Comparison of ENCODE assay signal across 11 cellular contexts in the genomic region with DNA sequence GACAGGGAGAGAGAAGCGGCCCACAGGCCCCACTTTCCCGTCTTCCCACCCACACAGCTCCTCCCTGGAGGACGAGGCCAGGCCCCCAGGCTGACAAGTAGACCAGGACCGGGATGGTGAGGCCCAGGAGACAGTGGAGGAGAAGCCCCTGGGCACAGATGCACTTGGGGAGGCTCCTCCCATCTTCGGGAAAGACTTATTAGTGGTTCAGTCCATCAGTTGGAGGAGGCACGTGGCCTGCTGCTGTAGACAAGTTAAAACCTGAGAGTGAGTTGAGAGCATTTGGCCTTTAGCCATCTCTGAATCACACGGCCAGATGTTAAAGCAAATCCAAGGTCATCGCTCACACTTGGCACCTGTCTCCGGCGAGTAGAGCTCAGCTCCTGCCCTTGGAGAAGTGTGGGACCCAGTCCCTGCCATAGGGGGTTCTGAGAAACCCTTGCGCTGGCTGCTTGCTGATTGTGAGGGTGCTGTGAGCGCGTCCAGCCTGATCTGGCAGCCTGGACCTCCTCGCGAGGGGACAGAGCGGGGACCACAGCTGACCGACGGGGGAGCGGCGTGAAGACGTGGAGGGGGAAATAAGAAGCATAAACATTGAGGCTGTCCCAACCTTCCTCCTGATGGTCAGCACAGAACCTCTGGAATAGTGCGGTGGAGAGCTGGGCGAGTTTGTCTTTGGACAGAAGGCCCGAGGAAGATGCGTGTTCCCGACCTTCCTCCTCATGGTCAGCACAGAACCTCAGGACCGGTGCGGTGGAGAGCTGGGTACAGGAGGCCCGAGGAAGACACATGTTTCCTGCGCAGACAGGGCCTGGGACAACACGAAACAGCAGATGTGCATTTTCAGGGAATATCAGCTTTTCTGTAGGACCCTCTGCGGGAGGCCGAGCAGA. TPM values are rescaled to one million over a fixed set of nuclear protein-coding genes. Genes with fewer than 3 reads are reported as not detected.
DNase-seq lines count a peak whose midpoint lies in the region; ATAC-seq and TF ChIP-seq lines count a peak whose summit lies in the region.
"Had no signal": no experiment of that assay in that cellular context is flagged by ENCODE, and none has a peak within 500 bp of the region (broad histone marks: within the 10 kb centered on the region; RNA-seq: fewer than 3 reads in every experiment).

No MANE protein-coding gene starts in this region.

- H3K36me3 ChIP-seq in GM23248 (ENCODE audit: low read depth) (no peaks in the 10 kb centered on the region), mammary epithelial cell (ENCODE audit: insufficient read depth, low read length) (no peaks in the 10 kb centered on the region), neural progenitor cell (no peaks in the 10 kb centered on the region)
- H3K36me3 ChIP-seq: cardiac muscle cell had no signal

- H3K9me2 ChIP-seq in GM23248 (ENCODE audit: insufficient read depth): no peaks in the 10 kb centered on the region

- dilution Hi-C loops in mammary epithelial cell (cut with HindIII; ENCODE audit: low sequenced_read_pairs): no loop called here

- 71 to 74% methylated on average over 30 to 33 of the region's 33 CpGs for WGBS in GM23248 (ENCODE audit: low coverage in 1 of 2, low lambda C conversion rate in 2 of 2, missing lambda C conversion rate in 2 of 2), 2 experiments
- WGBS in mammary epithelial cell (ENCODE audit: low coverage, missing lambda C conversion rate): 63% methylated on average over 15 of the region's 33 CpGs

- H3K9me3 ChIP-seq in GM23248 (ENCODE audit: low read depth) (no peaks in the 10 kb centered on the region), mammary epithelial cell (replicated peaks; ENCODE audit: insufficient read depth, low read length) (no peaks in the 10 kb centered on the region), neural progenitor cell (ENCODE audit: low read depth) (no peaks in the 10 kb centered on the region)

- H3K4me2 ChIP-seq in GM23248 (ENCODE audit: unreplicated experiment) (no peak overlapping the region), mammary epithelial cell (ENCODE audit: insufficient read depth, low read depth, low read length) (no peak overlapping the region), neural progenitor cell (no peak overlapping the region)

- intact Hi-C loops in mammary epithelial cell (cut with micrococcal nuclease): no loop called here

- H3K36me3 Mint-ChIP-seq in neural progenitor cell: no peaks in the 10 kb centered on the region

- no peak overlapping the region for H3K27ac Mint-ChIP-seq in neural progenitor cell

- H3K79me2 ChIP-seq in GM23248 (ENCODE audit: insufficient read depth): no peaks in the 10 kb centered on the region
- no peaks in the 10 kb centered on the region for H3K79me2 ChIP-seq in mammary epithelial cell (ENCODE audit: insufficient read depth, low read length)
- no peaks in the 10 kb centered on the region for H3K79me2 ChIP-seq in neural progenitor cell (ENCODE audit: low read depth)

- peaks cover 13% of the 10 kb centered on the region for H3K27me3 Mint-ChIP-seq in neural progenitor cell (ENCODE audit: insufficient read depth, low read depth)

- no peak overlapping the region for H3K9ac ChIP-seq in GM23248
- H3K9ac ChIP-seq in mammary epithelial cell (ENCODE audit: insufficient read depth, low read length): no peak overlapping the region
- H3K9ac ChIP-seq in neural progenitor cell: no peak overlapping the region

- in situ Hi-C loops in GM23248 (cut with MboI) (no loop called here), mammary epithelial cell (cut with MboI; ENCODE audit: low sequenced_read_pairs in 2 of 2) (no loop called here)

- ATAC-seq in GM18868 (IDR thresholded peaks at IDR 0.05; ENCODE audit: unreplicated experiment): no peak
- ATAC-seq in GM18858 (IDR thresholded peaks at IDR 0.05; ENCODE audit: unreplicated experiment): no peak
- ATAC-seq: HCT116 had no signal

- DNase-seq in GM23248 (peak; percentile 23), NCI-H2029 treated with DMSO at 0.1 percent for 48 hours (lab: John Stamatoyannopoulos, UW) (peak; percentile 34), mammary epithelial cell (peak; percentile 84), neural progenitor cell (ENCODE audit: low spot score) (no peak), GM10266 (ENCODE audit: extremely low spot score) (no peak), HT-29 (ENCODE audit: low spot score) (no peak)
- DNase-seq: NCI-H187 treated with DMSO at 0.1 percent for 48 hours had no signal

- H3K4me3 Mint-ChIP-seq in neural progenitor cell: peak overlapping the region; percentile 30

- H3K4me1 ChIP-seq in GM23248 (ENCODE audit: insufficient read depth) (no peaks in the 10 kb centered on the region), mammary epithelial cell (ENCODE audit: insufficient read depth, low read length) (peaks cover 7% of the 10 kb centered on the region), neural progenitor cell (no peaks in the 10 kb centered on the region)

- H3K9me3 Mint-ChIP-seq in neural progenitor cell: no peaks in the 10 kb centered on the region

- no peak overlapping the region for H3K4me3 ChIP-seq in GM23248
- no peak overlapping the region for H3K4me3 ChIP-seq in mammary epithelial cell (replicated peaks in 1 of 3; ENCODE audit: insufficient read depth in 1 of 3, low read depth in 2 of 3, low read length in 3 of 3)
- H3K4me3 ChIP-seq in neural progenitor cell: no peak overlapping the region
- H3K4me3 ChIP-seq: cardiac muscle cell had no signal

- TF ChIP-seq CTCF in mammary epithelial cell (conservative IDR thresholded peaks at IDR 0.05 in 1 of 2, IDR thresholded peaks at IDR 0.05 in 1 of 2; ENCODE audit: extremely low read depth in 1 of 2, insufficient read depth in 1 of 2, low read depth in 1 of 2, low read length in 2 of 2) (no peak), neural progenitor cell (IDR thresholded peaks at IDR 0.05) (no peak), GM10266 (IDR thresholded peaks at IDR 0.05; ENCODE audit: control insufficient read depth, insufficient read depth, low read depth, missing control alignments) (no peak)

- H2AFZ ChIP-seq in GM23248: no peak overlapping the region
- no peak overlapping the region for H2AFZ ChIP-seq in mammary epithelial cell (ENCODE audit: low read depth, low read length)
- no peak overlapping the region for H2AFZ ChIP-seq in neural progenitor cell (replicated peaks)

- H3K27me3 ChIP-seq in GM23248 (replicated peaks; ENCODE audit: insufficient read depth) (peaks cover 17% of the 10 kb centered on the region; the same call in 1 of the 2 replicates), mammary epithelial cell (ENCODE audit: insufficient read depth, low read length) (no peaks in the 10 kb centered on the region), neural progenitor cell (no peaks in the 10 kb centered on the region)
- H3K27me3 ChIP-seq: cardiac muscle cell had no signal

- no TSS peak for BruUV-seq in mammary epithelial cell (replicated peaks; lab: Mats Ljungman, UMichigan)

- H3K27ac ChIP-seq in GM23248: no peak overlapping the region
- H3K27ac ChIP-seq in mammary epithelial cell (ENCODE audit: insufficient read depth, low read depth, low read length): no peak overlapping the region
- H3K27ac ChIP-seq in neural progenitor cell: no peak overlapping the region
- H3K27ac ChIP-seq: cardiac muscle cell had no signal

- H3K4me1 Mint-ChIP-seq in neural progenitor cell: peaks cover 12% of the 10 kb centered on the region

- H4K20me1 ChIP-seq in GM23248 (ENCODE audit: insufficient read depth) (no peaks in the 10 kb centered on the region), mammary epithelial cell (ENCODE audit: insufficient read depth, low read length) (no peaks in the 10 kb centered on the region), neural progenitor cell (ENCODE audit: low read depth) (no peaks in the 10 kb centered on the region)

- H3F3A ChIP-seq in GM23248 (ENCODE audit: insufficient read depth) (no peaks in the 10 kb centered on the region), neural progenitor cell (ENCODE audit: low read depth) (no peaks in the 10 kb centered on the region)

- CTCF ChIA-PET in mammary epithelial cell (lab: Charles Lee; ENCODE audit: low non-redundant PET): interaction anchor here (0.7 kb wide), 1 partner anchor 24 kb away, joined by 4 read pairs; no protein-coding TSS in a partner anchor

RNA-seq across cellular contexts. Expression of gene ALLC, which starts 24.7 kb away (rescaled TPM):
- not detected in 2 replicates for total RNA-seq in GM23248 (2014; rRNA removed; shearing (Covaris generic))
- polyA plus RNA-seq in GM23248 (2016; fragmentation: Nextera tagmentation; extraction: Ambion mirVana) (not detected in 2 replicates), mammary epithelial cell (not detected)
- total RNA-seq in mammary epithelial cell (not detected), neural progenitor cell (ENCODE audit: low replicate concordance) (not detected in 2 replicates)
- polyA minus RNA-seq in mammary epithelial cell: not detected
- not detected in 2 replicates for total RNA-seq in HT-29 (2014; rRNA removed; shearing (Covaris generic))
- total RNA-seq: cardiac muscle cell had no signal
- polyA plus RNA-seq: cardiac muscle cell had no signal

RNA-seq across cellular contexts. Expression of gene COLEC11, which starts 38.4 kb away (rescaled TPM):
- total RNA-seq in GM23248 (2014; rRNA removed; shearing (Covaris generic)): not detected in 2 replicates
- polyA plus RNA-seq in GM23248 (2016; fragmentation: Nextera tagmentation; extraction: Ambion mirVana) (not detected in 2 replicates), mammary epithelial cell (not detected)
- total RNA-seq in mammary epithelial cell (not detected), neural progenitor cell (ENCODE audit: low replicate concordance) (not detected in 2 replicates)
- polyA minus RNA-seq in mammary epithelial cell: not detected
- total RNA-seq in HT-29 (2014; rRNA removed; shearing (Covaris generic)): not detected in 2 replicates

RNA-seq across cellular contexts. Expression of gene RPS7, which starts 58.3 kb away (rescaled TPM):
- total RNA-seq in GM23248 (2014; rRNA removed; shearing (Covaris generic)): 1,557 and 2,019 TPM in 2 replicates
- polyA plus RNA-seq in GM23248 (2016; fragmentation: Nextera tagmentation; extraction: Ambion mirVana) (602 and 629 TPM in 2 replicates), mammary epithelial cell (1,425 TPM)
- total RNA-seq in mammary epithelial cell (1,000 to 10,000 TPM; 1,346 to 1,386 TPM), neural progenitor cell (ENCODE audit: low replicate concordance) (5,433 and 5,441 TPM in 2 replicates)
- polyA minus RNA-seq in mammary epithelial cell: 544 TPM
- 1,412 and 1,563 TPM in 2 replicates for total RNA-seq in HT-29 (2014; rRNA removed; shearing (Covaris generic))

Comparison
In these comparisons a context has a peak if more than half of its experiments do, and no peak if none do; other contexts are left out.
1. DNase-seq: peak in GM23248 (single experiment), NCI-H2029 treated with DMSO at 0.1 percent for 48 hours (single experiment) and mammary epithelial cell (single experiment); none in neural progenitor cell (single experiment), GM10266 (single experiment) and HT-29 (single experiment).